Comparison of ENCODE assay signal across 14 cellular contexts in genomic region chr12:70757830-70758493, GRCh38.
"Had no signal": no experiment of that assay in that cellular context is flagged by ENCODE, and none has a peak within 500 bp of the region (broad histone marks: within the 10 kb centered on the region; RNA-seq: fewer than 3 reads in every experiment).

No MANE protein-coding gene starts in this region.

- H3K4me1 ChIP-seq: prostate gland had no signal

- H3K4me3 Mint-ChIP-seq: activated naive CD4-positive, alpha-beta T cell treated with anti-CD3 and anti-CD28 coated beads, Interleukin-2, amount 50 U/mL, for 24 hours; activated T-cell treated with anti-CD3 and anti-CD28 coated beads, Interleukin-2, amount 50 U/mL, for 24 hours; naive B cell had no signal

- H3K9me3 Mint-ChIP-seq: activated naive CD4-positive, alpha-beta T cell treated with anti-CD3 and anti-CD28 coated beads, Interleukin-2, amount 50 U/mL, for 24 hours; activated T-cell treated with anti-CD3 and anti-CD28 coated beads, Interleukin-2, amount 50 U/mL, for 24 hours had no signal

- H3K36me3 ChIP-seq: cardiac muscle cell, prostate gland, tibial artery had no signal

- H3K4me3 ChIP-seq: cardiac muscle cell, prostate gland, skin epidermis, tibial artery had no signal

- H3K27me3 ChIP-seq: cardiac muscle cell, tibial artery had no signal

- H3K4me1 Mint-ChIP-seq: activated naive CD4-positive, alpha-beta T cell treated with anti-CD3 and anti-CD28 coated beads, Interleukin-2, amount 50 U/mL, for 24 hours; naive B cell had no signal

- DNase-seq: activated CD4-positive, alpha-beta T cell treated with anti-CD3 and anti-CD28 coated beads for 1 hour; activated CD4-positive, alpha-beta T cell treated with anti-CD3 and anti-CD28 coated beads, Interleukin-2, amount 50 U/mL, for 48 hours; activated T-cell treated with anti-CD3 and anti-CD28 coated beads, Interleukin-2, amount 50 U/mL, for 24 hours; islet precursor cell; naive B cell; nucleus accumbens; right cardiac atrium; stimulated activated CD4-positive, alpha-beta T cell treated with anti-CD3 and anti-CD28 coated beads, Interleukin-4, amount 100 ng/mL, for 24 hours; stimulated activated naive CD4-positive, alpha-beta T cell; tibial artery had no signal

- H3K9me3 ChIP-seq: prostate gland, tibial artery had no signal

- H3K36me3 Mint-ChIP-seq: activated naive CD4-positive, alpha-beta T cell treated with anti-CD3 and anti-CD28 coated beads, Interleukin-2, amount 50 U/mL, for 24 hours; naive B cell had no signal

- ATAC-seq: right cardiac atrium had no signal

- H3K27ac Mint-ChIP-seq: activated naive CD4-positive, alpha-beta T cell treated with anti-CD3 and anti-CD28 coated beads, Interleukin-2, amount 50 U/mL, for 24 hours; activated T-cell treated with anti-CD3 and anti-CD28 coated beads, Interleukin-2, amount 50 U/mL, for 24 hours had no signal
